Comparison of ENCODE assay signal across 1 cellular context in genomic region chr3:12371525-12372140, GRCh38.
TF ChIP-seq lines count a peak whose summit lies in the region.

No MANE protein-coding gene starts in this region.

TF ChIP-seq in K562, 482 proteins besides CTCF, POLR2A, EP300 and RAD21 (continued from another document):
- TF ChIP-seq CREB3L1 (IDR thresholded peaks at IDR 0.05; ENCODE audit: borderline replicate concordance, low read depth), result no peak
- TF ChIP-seq ZBTB40 (IDR thresholded peaks at IDR 0.05), result no peak
- no peak for TF ChIP-seq ZBTB40 (CRISPR knock-in tag; IDR thresholded peaks at IDR 0.05)
- TF ChIP-seq DPF2 (IDR thresholded peaks at IDR 0.05), result no peak
- TF ChIP-seq JUND (IDR thresholded peaks at IDR 0.05; ENCODE audit: borderline replicate concordance, low read depth, low read length), result no peak
- TF ChIP-seq JUND (tag; IDR thresholded peaks at IDR 0.05; ENCODE audit: borderline replicate concordance, low read depth, low read length), result no peak
- no peak for TF ChIP-seq HMG20A (CRISPR knock-in tag; conservative IDR thresholded peaks at IDR 0.05)
